39 cellular contexts compared by ENCODE assay signal in genomic region chr17:73331060-73331459, GRCh38.
"Had no signal": no experiment of that assay in that cellular context is flagged by ENCODE, and none has a peak within 500 bp of the region (broad histone marks: within the 10 kb centered on the region; RNA-seq: fewer than 3 reads in every experiment).

No MANE protein-coding gene starts in this region.

- H3K27me3 Mint-ChIP-seq: activated naive CD4-positive, alpha-beta T cell treated with anti-CD3 and anti-CD28 coated beads, Interleukin-2, amount 10 ng/mL, durations not matched to agents 7 days and 5 days; activated naive CD4-positive, alpha-beta T cell treated with anti-CD3 and anti-CD28 coated beads, Interleukin-2, amount 50 U/mL, for 24 hours; activated naive CD8-positive, alpha-beta T cell; activated naive CD8-positive, alpha-beta T cell treated with anti-CD3 and anti-CD28 coated beads, Interleukin-2, amount 50 U/mL, for 24 hours; activated T-cell treated with anti-CD3 and anti-CD28 coated beads, Interleukin-2, amount 50 U/mL, for 24 hours had no signal

- H3K4me1 Mint-ChIP-seq: activated naive CD4-positive, alpha-beta T cell treated with anti-CD3 and anti-CD28 coated beads, Interleukin-2, amount 10 ng/mL, durations not matched to agents 7 days and 5 days; activated naive CD4-positive, alpha-beta T cell treated with anti-CD3 and anti-CD28 coated beads, Interleukin-2, amount 50 U/mL, for 24 hours; activated naive CD8-positive, alpha-beta T cell treated with anti-CD3 and anti-CD28 coated beads for 36 hours; activated naive CD8-positive, alpha-beta T cell treated with anti-CD3 and anti-CD28 coated beads, Interleukin-2, amount 10 ng/mL, durations not matched to agents 7 days and 5 days; activated naive CD8-positive, alpha-beta T cell treated with anti-CD3 and anti-CD28 coated beads, Interleukin-2, amount 50 U/mL, for 24 hours; activated T-helper 17 cell treated with anti-CD3 and anti-CD28 coated beads, Interleukin-2, amount 50 U/mL, for 72 hours; central memory CD8-positive, alpha-beta T cell had no signal

- H3K27ac ChIP-seq: adrenal gland, ascending aorta, body of pancreas, brain microvascular endothelial cell, breast epithelium, cardiac muscle cell had no signal

- H3K9me3 Mint-ChIP-seq: activated naive CD4-positive, alpha-beta T cell treated with anti-CD3 and anti-CD28 coated beads for 36 hours; activated naive CD4-positive, alpha-beta T cell treated with anti-CD3 and anti-CD28 coated beads, Interleukin-2, amount 10 ng/mL, durations not matched to agents 7 days and 5 days; activated naive CD4-positive, alpha-beta T cell treated with anti-CD3 and anti-CD28 coated beads, Interleukin-2, amount 50 U/mL, for 24 hours; activated naive CD4-positive, alpha-beta T cell treated with anti-CD3 and anti-CD28 coated beads, Interleukin-2, amount 50 U/mL, for 72 hours; activated naive CD8-positive, alpha-beta T cell treated with anti-CD3 and anti-CD28 coated beads for 36 hours; activated naive CD8-positive, alpha-beta T cell treated with anti-CD3 and anti-CD28 coated beads, Interleukin-2, amount 10 ng/mL, durations not matched to agents 7 days and 5 days; activated naive CD8-positive, alpha-beta T cell treated with anti-CD3 and anti-CD28 coated beads, Interleukin-2, amount 50 U/mL, for 24 hours; activated T-cell treated with anti-CD3 and anti-CD28 coated beads, Interleukin-2, amount 50 U/mL, for 24 hours; activated T-cell treated with anti-CD3 and anti-CD28 coated beads, Interleukin-2, amount 50 U/mL, for 4 hours; activated T-cell treated with anti-CD3 and anti-CD28 coated beads, Interleukin-2, amount 50 U/mL, for 72 hours; activated T-helper 1 cell treated with anti-CD3 and anti-CD28 coated beads, Interleukin-12 subunit alpha, Interleukin-12 subunit beta, Interleukin-2, Interleukin-4 antibody, amounts not matched to agents 30 ng/mL and 10 ng/mL and 1 ng/mL, durations not matched to agents 14 hours and 24 hours and 36 hours; activated T-helper 17 cell treated with anti-CD3 and anti-CD28 coated beads, Interleukin-2, amount 50 U/mL, for 72 hours; activated T-helper 2 cell treated with anti-CD3 and anti-CD28 coated beads, Interferon-gamma antibody, Interleukin-2, Interleukin-4, amounts not matched to agents 10 μg/mL and 5 μg/mL and 100 μg/mL, durations not matched to agents 14 hours and 24 hours and 36 hours; central memory CD8-positive, alpha-beta T cell had no signal

- H3K27ac Mint-ChIP-seq: activated naive CD4-positive, alpha-beta T cell treated with anti-CD3 and anti-CD28 coated beads for 36 hours; activated naive CD4-positive, alpha-beta T cell treated with anti-CD3 and anti-CD28 coated beads, Interleukin-2, amount 10 ng/mL, durations not matched to agents 7 days and 5 days; activated naive CD4-positive, alpha-beta T cell treated with anti-CD3 and anti-CD28 coated beads, Interleukin-2, amount 50 U/mL, for 24 hours; activated naive CD4-positive, alpha-beta T cell treated with anti-CD3 and anti-CD28 coated beads, Interleukin-2, amount 50 U/mL, for 72 hours; activated naive CD8-positive, alpha-beta T cell; activated naive CD8-positive, alpha-beta T cell treated with anti-CD3 and anti-CD28 coated beads for 36 hours; activated naive CD8-positive, alpha-beta T cell treated with anti-CD3 and anti-CD28 coated beads, Interleukin-2, amount 10 ng/mL, durations not matched to agents 7 days and 5 days; activated naive CD8-positive, alpha-beta T cell treated with anti-CD3 and anti-CD28 coated beads, Interleukin-2, amount 50 U/mL, for 24 hours; activated T-cell treated with anti-CD3 and anti-CD28 coated beads, Interleukin-2, amount 50 U/mL, for 24 hours; activated T-cell treated with anti-CD3 and anti-CD28 coated beads, Interleukin-2, amount 50 U/mL, for 72 hours; activated T-helper 1 cell treated with anti-CD3 and anti-CD28 coated beads, Interleukin-12 subunit alpha, Interleukin-12 subunit beta, Interleukin-2, Interleukin-4 antibody, amounts not matched to agents 30 ng/mL and 10 ng/mL and 1 ng/mL, durations not matched to agents 14 hours and 24 hours and 36 hours; activated T-helper 17 cell treated with anti-CD3 and anti-CD28 coated beads, Interleukin-2, amount 50 U/mL, for 72 hours; activated T-helper 2 cell treated with anti-CD3 and anti-CD28 coated beads, Interferon-gamma antibody, Interleukin-2, Interleukin-4, amounts not matched to agents 10 μg/mL and 5 μg/mL and 100 μg/mL, durations not matched to agents 14 hours and 24 hours and 36 hours had no signal

- H3K27me3 ChIP-seq: adrenal gland, ascending aorta, body of pancreas, brain microvascular endothelial cell, breast epithelium, cardiac muscle cell had no signal

- H3K4me3 Mint-ChIP-seq: activated naive CD4-positive, alpha-beta T cell treated with anti-CD3 and anti-CD28 coated beads for 36 hours; activated naive CD4-positive, alpha-beta T cell treated with anti-CD3 and anti-CD28 coated beads, Interleukin-2, amount 10 ng/mL, durations not matched to agents 7 days and 5 days; activated naive CD4-positive, alpha-beta T cell treated with anti-CD3 and anti-CD28 coated beads, Interleukin-2, amount 50 U/mL, for 24 hours; activated naive CD8-positive, alpha-beta T cell; activated naive CD8-positive, alpha-beta T cell treated with anti-CD3 and anti-CD28 coated beads for 36 hours; activated naive CD8-positive, alpha-beta T cell treated with anti-CD3 and anti-CD28 coated beads, Interleukin-2, amount 10 ng/mL, durations not matched to agents 7 days and 5 days; activated naive CD8-positive, alpha-beta T cell treated with anti-CD3 and anti-CD28 coated beads, Interleukin-2, amount 50 U/mL, for 24 hours; activated T-cell treated with anti-CD3 and anti-CD28 coated beads, Interleukin-2, amount 50 U/mL, for 24 hours; activated T-cell treated with anti-CD3 and anti-CD28 coated beads, Interleukin-2, amount 50 U/mL, for 4 hours; activated T-cell treated with anti-CD3 and anti-CD28 coated beads, Interleukin-2, amount 50 U/mL, for 72 hours; activated T-helper 1 cell treated with anti-CD3 and anti-CD28 coated beads, Interleukin-12 subunit alpha, Interleukin-12 subunit beta, Interleukin-2, Interleukin-4 antibody, amounts not matched to agents 30 ng/mL and 10 ng/mL and 1 ng/mL, durations not matched to agents 14 hours and 24 hours and 36 hours; activated T-helper 17 cell treated with anti-CD3 and anti-CD28 coated beads, Interleukin-2, amount 50 U/mL, for 72 hours; brain; central memory CD8-positive, alpha-beta T cell had no signal

- DNase-seq: activated effector memory CD4-positive, alpha-beta T cell treated with anti-CD3 and anti-CD28 coated beads, Interleukin-2, amount 50 U/mL, for 16 hours; activated effector memory CD4-positive, alpha-beta T cell treated with Interleukin-2 at 50 U/mL for 16 hours; activated gamma-delta T cell; activated gamma-delta T cell treated with Interleukin-2 at 50 U/mL for 16 hours; activated naive CD4-positive, alpha-beta T cell; activated naive CD4-positive, alpha-beta T cell treated with anti-CD3 and anti-CD28 coated beads for 36 hours; activated naive CD4-positive, alpha-beta T cell treated with anti-CD3 and anti-CD28 coated beads, Interleukin-2, amount 10 ng/mL, durations not matched to agents 7 days and 5 days; activated naive CD4-positive, alpha-beta T cell treated with anti-CD3 and anti-CD28 coated beads, Interleukin-2, amount 50 U/mL, for 16 hours; activated naive CD4-positive, alpha-beta T cell treated with Interleukin-2 at 50 U/mL for 16 hours; activated naive CD8-positive, alpha-beta T cell treated with anti-CD3 and anti-CD28 coated beads for 36 hours; activated naive CD8-positive, alpha-beta T cell treated with anti-CD3 and anti-CD28 coated beads, Interleukin-2, amount 10 ng/mL, durations not matched to agents 7 days and 5 days; activated naive CD8-positive, alpha-beta T cell treated with anti-CD3 and anti-CD28 coated beads, Interleukin-2, amount 50 U/mL, for 24 hours; activated T-cell treated with anti-CD3 and anti-CD28 coated beads, Interleukin-2, amount 50 U/mL, for 1 hour; activated T-cell treated with anti-CD3 and anti-CD28 coated beads, Interleukin-2, amount 50 U/mL, for 24 hours; activated T-cell treated with anti-CD3 and anti-CD28 coated beads, Interleukin-2, amount 50 U/mL, for 4 hours; activated T-cell treated with anti-CD3 and anti-CD28 coated beads, Interleukin-2, amount 50 U/mL, for 48 hours; activated T-cell treated with anti-CD3 and anti-CD28 coated beads, Interleukin-2, amount 50 U/mL, for 72 hours; adrenal gland; amniotic stem cell; amygdala; aorta; body of pancreas; brain microvascular endothelial cell; caudate nucleus; central memory CD4-positive, alpha-beta T cell; cerebellar nuclear complex had no signal

- H3K4me1 ChIP-seq: adrenal gland, ascending aorta, body of pancreas had no signal

- ATAC-seq: activated naive CD4-positive, alpha-beta T cell treated with anti-CD3 and anti-CD28 coated beads, Interleukin-2, amount 50 U/mL, for 72 hours; activated naive CD8-positive, alpha-beta T cell treated with anti-CD3 and anti-CD28 coated beads, Interleukin-2, amount 50 U/mL, for 24 hours; activated T-cell treated with anti-CD3 and anti-CD28 coated beads, Interleukin-2, amount 50 U/mL, for 4 hours; activated T-cell treated with anti-CD3 and anti-CD28 coated beads, Interleukin-2, amount 50 U/mL, for 72 hours; activated T-helper 17 cell treated with anti-CD3 and anti-CD28 coated beads, Interleukin-2, amount 50 U/mL, for 72 hours; body of pancreas had no signal

- H3K36me3 Mint-ChIP-seq: activated naive CD4-positive, alpha-beta T cell treated with anti-CD3 and anti-CD28 coated beads, Interleukin-2, amount 10 ng/mL, durations not matched to agents 7 days and 5 days; activated naive CD4-positive, alpha-beta T cell treated with anti-CD3 and anti-CD28 coated beads, Interleukin-2, amount 50 U/mL, for 24 hours; activated naive CD4-positive, alpha-beta T cell treated with anti-CD3 and anti-CD28 coated beads, Interleukin-2, amount 50 U/mL, for 72 hours; activated naive CD8-positive, alpha-beta T cell; activated naive CD8-positive, alpha-beta T cell treated with anti-CD3 and anti-CD28 coated beads for 36 hours; activated naive CD8-positive, alpha-beta T cell treated with anti-CD3 and anti-CD28 coated beads, Interleukin-2, amount 10 ng/mL, durations not matched to agents 7 days and 5 days; brain had no signal

- FAIRE-seq: astrocyte, bronchial epithelial cell had no signal

- H3K9me3 ChIP-seq: adrenal gland, ascending aorta, body of pancreas, breast epithelium had no signal

- H3K36me3 ChIP-seq: adrenal gland, ascending aorta, brain microvascular endothelial cell, breast epithelium, cardiac muscle cell had no signal

- H3K4me3 ChIP-seq: adrenal gland, ascending aorta, body of pancreas, breast epithelium, cardiac muscle cell had no signal
